ENCODE assay signal across 8 cellular contexts in genomic region chr7:24573554-24574338, GRCh38. TPM values are rescaled to one million over a fixed set of nuclear protein-coding genes. Genes with fewer than 3 reads are reported as not detected.
DNase-seq lines count a peak whose midpoint lies in the region; ATAC-seq lines count a peak whose summit lies in the region.

No MANE protein-coding gene starts in this region.

- DNase-seq in ACHN: peak; percentile 68
- peak; percentile 17 for DNase-seq in NCI-H345 treated with DMSO at 0.1 percent for 48 hours (lab: John Stamatoyannopoulos, UW; ENCODE audit: unreplicated experiment)
- DNase-seq in activated T-cell treated with anti-CD3 and anti-CD28 coated beads for 24 hours (ENCODE audit: low read depth): peak; percentile 30
- DNase-seq in myocyte (ENCODE audit: low read depth): peak; percentile 73
- peak; percentile 33 for DNase-seq in superior temporal gyrus (ENCODE audit: extremely low spot score)

- in situ Hi-C loops in ACHN (cut with HindIII; ENCODE audit: low pct_ligation_motif_present, low pct_unique_long_range_greater_than_20kb, low sequenced_read_pairs): no loop called here

- peak; percentile 31 for ATAC-seq in GM18517 (IDR thresholded peaks at IDR 0.05; ENCODE audit: unreplicated experiment)
- peak; percentile 35 for ATAC-seq in HG02943 (IDR thresholded peaks at IDR 0.05; ENCODE audit: low read depth, unreplicated experiment)
- ATAC-seq in esophagus mucosa: peak; percentile 44

RNA-seq across cellular contexts. Expression of gene PALS2, which starts 0.5 kb away (rescaled TPM):
- total RNA-seq in esophagus mucosa (12.8 TPM), myocyte (28.3 and 39.1 TPM in 2 replicates)
- 15.8 TPM for polyA plus RNA-seq in myocyte (2012)

Comparison
In these comparisons a context has a peak if more than half of its experiments do, and no peak if none do; other contexts are left out.
1. Peak in every context shown above with its lines: DNase-seq and ATAC-seq.
2. DNase-seq: peak in every context shown above with its lines; median percentile 73 in myocyte; 68 in ACHN; 33 in superior temporal gyrus; 30 in activated T-cell treated with anti-CD3 and anti-CD28 coated beads for 24 hours; 17 in NCI-H345 treated with DMSO at 0.1 percent for 48 hours.